ENCODE assay signal across 8 cellular contexts in genomic region chr11:31810779-31811647, GRCh38. TPM values are rescaled to one million over a fixed set of nuclear protein-coding genes. Genes with fewer than 3 reads are reported as not detected.
DNase-seq lines count a peak whose midpoint lies in the region; ATAC-seq, FAIRE-seq and TF ChIP-seq lines count a peak whose summit lies in the region.

Gene PAX6, minus strand, starts transcription at chr11:31811322. Its CDS starts 4,911 bp downstream, at chr11:31806411.

- DNase-seq in GM04503 (ENCODE audit: low read depth) (peak; percentile 42), HuH-7.5 (ENCODE audit: low spot score) (peak; percentile 99), Peyer's patch (peak in 2 of 3 donors; percentile 23 to 53), breast epithelium (ENCODE audit: low spot score in 2 of 2) (peak in 1 of 2 donors; percentile 50), islet precursor cell (peak; percentile 82), urothelium cell line (ENCODE audit: low spot score) (no peak)

- H3K36me3 ChIP-seq in Peyer's patch (no peaks in the 10 kb centered on the region), breast epithelium (no peaks in the 10 kb centered on the region), skeletal muscle tissue (ENCODE audit: control insufficient read depth in 3 of 3, insufficient read depth in 3 of 3, low read length in 3 of 3) (no peaks in the 10 kb centered on the region)

- H3K4me1 ChIP-seq in Peyer's patch (peaks cover 0 to 67% (median 27%) of the 10 kb centered on the region in 4 donors), breast epithelium (peaks cover 19 to 20% of the 10 kb centered on the region in 2 donors), skeletal muscle tissue (ENCODE audit: control insufficient read depth in 3 of 3, insufficient read depth in 3 of 3, low read length in 3 of 3) (peaks cover 52 to 63% (median 60%) of the 10 kb centered on the region in 3 donors)

- intact Hi-C loops in breast epithelium (cut with DNase I; ENCODE audit: low total_unique reads): no loop called here

- H3K27me3 ChIP-seq in Peyer's patch (peaks cover 0 to 94% of the 10 kb centered on the region in 2 donors), breast epithelium (peaks cover 18 to 100% of the 10 kb centered on the region in 2 donors), skeletal muscle tissue (ENCODE audit: control insufficient read depth in 3 of 3, insufficient read depth in 3 of 3, low read length in 3 of 3) (peaks cover 95 to 99% (median 97%) of the 10 kb centered on the region in 3 donors)

- peak; percentile 72 for ATAC-seq in GM21717 (IDR thresholded peaks at IDR 0.05; ENCODE audit: unreplicated experiment)

- no peak for TF ChIP-seq CTCF in Peyer's patch (IDR thresholded peaks at IDR 0.05)
- no peak for TF ChIP-seq CTCF in breast epithelium (IDR thresholded peaks at IDR 0.05)

- H3K9ac ChIP-seq in skeletal muscle tissue (ENCODE audit: low read depth in 1 of 3, low read length in 3 of 3): peak within 1 kb of the TSS in 2 of 3 donors; percentile 38 to 54

- H3K9me3 ChIP-seq in Peyer's patch (peaks cover 0 to 10% (median 0%) of the 10 kb centered on the region in 4 donors), breast epithelium (no peaks in the 10 kb centered on the region), skeletal muscle tissue (ENCODE audit: control insufficient read depth in 3 of 3, low read length in 3 of 3) (no peaks in the 10 kb centered on the region)

- H3K4me3 ChIP-seq in Peyer's patch (peak within 1 kb of the TSS; percentile 8 to 47 (median 42)), breast epithelium (peak within 1 kb of the TSS; percentile 31 to 72 (median 45)), skeletal muscle tissue (ENCODE audit: low read length in 3 of 3) (peak within 1 kb of the TSS; percentile 1 to 67 (median 60))

- FAIRE-seq in urothelium cell line (lab: Jason Lieb, UNC): no peak

- TF ChIP-seq POLR2A in Peyer's patch (IDR thresholded peaks at IDR 0.05): no peak
- no peak for TF ChIP-seq POLR2A in breast epithelium (IDR thresholded peaks at IDR 0.05)

- H3K27ac ChIP-seq in Peyer's patch: no peak within 1 kb of the TSS
- no peak within 1 kb of the TSS for H3K27ac ChIP-seq in breast epithelium
- no peak within 1 kb of the TSS for H3K27ac ChIP-seq in skeletal muscle tissue (ENCODE audit: low read depth, low read length)

RNA-seq across cellular contexts. Expression of gene PAX6, which starts in this region (rescaled TPM):
- total RNA-seq in Peyer's patch: 1 to 10 TPM in 3 of 4 donors, not detected in 1; 2.5 to 5.1 (median 2.8) TPM
- under 1 TPM in 1 of 3 donors, not detected in 2; 0.88 TPM for total RNA-seq in breast epithelium
- not detected for total RNA-seq in skeletal muscle tissue
